Comparison of ENCODE assay signal across 9 cellular contexts in the genomic region with DNA sequence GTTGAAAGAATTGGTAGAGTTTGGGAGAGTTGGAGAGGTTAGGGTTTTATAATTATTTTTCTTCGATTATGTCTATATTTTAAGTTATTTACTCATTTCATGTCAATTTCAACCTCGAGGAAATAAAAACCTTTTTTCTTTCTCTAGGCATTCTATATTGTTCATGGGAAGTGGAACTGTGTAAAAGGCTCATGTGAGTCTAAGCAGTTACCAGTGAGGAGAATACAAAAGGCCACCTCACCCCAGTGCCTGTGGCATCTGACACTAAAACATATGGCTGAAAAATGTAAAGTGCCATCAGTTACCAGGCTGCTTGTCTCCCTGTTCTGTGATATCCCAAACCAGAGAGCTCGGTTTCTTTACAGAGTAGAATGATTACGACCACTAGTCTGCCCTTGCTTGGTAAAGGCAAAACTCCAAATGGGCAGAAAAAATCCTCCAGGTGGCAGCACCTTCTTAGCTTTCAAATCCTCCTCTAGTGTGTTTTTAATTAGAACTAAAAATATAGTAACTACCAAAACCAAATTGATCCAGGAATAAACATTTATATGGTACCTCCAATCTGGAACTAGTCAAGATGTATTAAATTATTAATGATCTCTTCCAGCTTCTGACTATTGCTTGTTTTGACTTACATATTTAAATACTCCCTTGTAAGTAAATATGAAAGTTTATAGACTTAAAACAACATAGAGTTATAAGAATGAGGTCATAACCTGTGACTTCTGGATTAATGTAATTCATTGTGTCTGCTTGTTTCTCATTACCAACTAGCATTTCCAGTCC.
DNase-seq lines count a peak whose midpoint lies in the region; ATAC-seq, FAIRE-seq and TF ChIP-seq lines count a peak whose summit lies in the region.
"Had no signal": no experiment of that assay in that cellular context is flagged by ENCODE, and none has a peak within 500 bp of the region (broad histone marks: within the 10 kb centered on the region; RNA-seq: fewer than 3 reads in every experiment).

No MANE protein-coding gene starts in this region.

- H3K9me3 Mint-ChIP-seq in GM23338 = no peaks in the 10 kb centered on the region
- no peaks in the 10 kb centered on the region for H3K9me3 Mint-ChIP-seq in nephron

- TF ChIP-seq CTCF in GM23338 (conservative IDR thresholded peaks at IDR 0.05; ENCODE audit: low read depth in 2 of 2) (peak; percentile 77 to 88), endothelial cell of umbilical vein (IDR thresholded peaks at IDR 0.05; ENCODE audit: extremely low read depth in 1 of 2, insufficient read depth in 1 of 2, low read depth in 1 of 2, low read length in 2 of 2) (peak; percentile 55 to 59), nephron (IDR thresholded peaks at IDR 0.05; ENCODE audit: unreplicated experiment in 3 of 3) (peak; percentile 82 to 89 (median 85))

- H3K9ac ChIP-seq in endothelial cell of umbilical vein (replicated peaks; ENCODE audit: extremely low read depth, insufficient read depth, low read length) = no peak overlapping the region

- no peaks in the 10 kb centered on the region for H3K36me3 ChIP-seq in GM23338 (ENCODE audit: insufficient read depth)
- no peaks in the 10 kb centered on the region for H3K36me3 ChIP-seq in SJSA1
- no peaks in the 10 kb centered on the region for H3K36me3 ChIP-seq in endothelial cell of umbilical vein (ENCODE audit: control insufficient read depth in 2 of 2, extremely low read depth in 1 of 2, insufficient read depth in 2 of 2, low read length in 2 of 2)

- FAIRE-seq in endothelial cell of umbilical vein (lab: Jason Lieb, UNC) = peak; percentile 97

- H3K9me1 ChIP-seq in endothelial cell of umbilical vein (replicated peaks; ENCODE audit: control insufficient read depth, extremely low read depth, insufficient read depth, low read length) = no peaks in the 10 kb centered on the region

- H3K27me3 Mint-ChIP-seq in GM23338 (ENCODE audit: insufficient read depth, low read depth, poor library complexity) = peaks cover 1% of the 10 kb centered on the region
- peaks cover 4% of the 10 kb centered on the region for H3K27me3 Mint-ChIP-seq in nephron (ENCODE audit: low read depth)

- H3K27ac ChIP-seq in GM23338 (ENCODE audit: low read depth) (no peak overlapping the region), SJSA1 (no peak overlapping the region; the same call in 1 of the 2 replicates), endothelial cell of umbilical vein (ENCODE audit: insufficient read depth, low read depth, low read length) (no peak overlapping the region)

- peak; percentile 91 for ATAC-seq in GM23338
- ATAC-seq in GM21737 (IDR thresholded peaks at IDR 0.05; ENCODE audit: unreplicated experiment) = no peak

- H3K4me1 ChIP-seq in GM23338 (ENCODE audit: insufficient read depth) (no peaks in the 10 kb centered on the region), SJSA1 (replicated peaks) (peaks cover 4% of the 10 kb centered on the region; the same call in 1 of the 2 replicates), endothelial cell of umbilical vein (ENCODE audit: control insufficient read depth, extremely low read depth, insufficient read depth, low read length) (no peaks in the 10 kb centered on the region)

- no peaks in the 10 kb centered on the region for H3F3A ChIP-seq in GM23338 (replicated peaks; ENCODE audit: low read depth)

- DNase-seq in stimulated activated CD4-positive, alpha-beta T cell treated with anti-CD3 and anti-CD28 coated beads, Interleukin-4, amount 100 ng/mL, for 24 hours = peak; percentile 22
- DNase-seq in stimulated activated CD4-positive, alpha-beta T cell treated with anti-CD3 and anti-CD28 coated beads, Interleukin-4, amount 100 ng/mL, for 1 hour = no peak
- peak; percentile 88 for DNase-seq in GM23338 (ENCODE audit: low spot score)
- peak; percentile 47 for DNase-seq in MV-4-11 (lab: John Stamatoyannopoulos, UW)
- peak; percentile 60 to 71 for DNase-seq in SJSA1 (ENCODE audit: low read depth in 1 of 2, low spot score in 2 of 2)
- peak; percentile 82 for DNase-seq in endothelial cell of umbilical vein (ENCODE audit: low read depth, low spot score)

- H3K79me2 ChIP-seq in GM23338 (replicated peaks; ENCODE audit: insufficient read depth) = no peaks in the 10 kb centered on the region
- H3K79me2 ChIP-seq in endothelial cell of umbilical vein (ENCODE audit: control insufficient read depth, insufficient read depth, low read length) = no peaks in the 10 kb centered on the region

- H3K27me3 ChIP-seq in GM23338 (ENCODE audit: insufficient read depth) = no peaks in the 10 kb centered on the region
- H3K27me3 ChIP-seq in SJSA1 (replicated peaks) = no peaks in the 10 kb centered on the region
- peaks cover 0 to 3% of the 10 kb centered on the region in 2 experiments for H3K27me3 ChIP-seq in endothelial cell of umbilical vein (ENCODE audit: control insufficient read depth in 2 of 2, insufficient read depth in 2 of 2, low read length in 2 of 2)

- no peak for TF ChIP-seq POLR2A in endothelial cell of umbilical vein (IDR thresholded peaks at IDR 0.05; ENCODE audit: low read depth, low read length)

- H3K4me3 ChIP-seq in GM23338 (no peak overlapping the region), SJSA1 (no peak overlapping the region), endothelial cell of umbilical vein (replicated peaks in 1 of 3; ENCODE audit: insufficient read depth in 1 of 3, low read depth in 1 of 3, low read length in 3 of 3) (no peak overlapping the region)
- H3K4me3 ChIP-seq: lung had no signal

- H3K4me1 Mint-ChIP-seq in GM23338 (peaks cover 3% of the 10 kb centered on the region; the same call in 2 of the 3 replicates), nephron (peaks cover 5% of the 10 kb centered on the region)

- intact Hi-C loops in endothelial cell of umbilical vein (cut with micrococcal nuclease) = loop anchor here (1.0 to 5.0 kb wide), 7 partner anchors 141 to 548 kb away; a partner anchor contains a TSS

- dilution Hi-C loops in endothelial cell of umbilical vein (cut with MboI; ENCODE audit: extremely low pct_ligation_motif_present, low sequenced_read_pairs) = loop anchor here (25.0 kb wide), 1 partner anchor 346 kb away; a partner anchor contains a TSS

- no TSS peak for BruUV-seq in endothelial cell of umbilical vein (replicated peaks; lab: Mats Ljungman, UMichigan)

- no peak overlapping the region for H3K4me2 ChIP-seq in GM23338
- no peak overlapping the region for H3K4me2 ChIP-seq in endothelial cell of umbilical vein (ENCODE audit: insufficient read depth, low read length)

- H3K4me3 Mint-ChIP-seq in GM23338 (no peak overlapping the region), nephron (no peak overlapping the region)

- H2AFZ ChIP-seq in GM23338 (no peak overlapping the region), endothelial cell of umbilical vein (ENCODE audit: low read depth, low read length) (peak overlapping the region; percentile 31)

- no peaks in the 10 kb centered on the region for H4K20me1 ChIP-seq in GM23338 (replicated peaks; ENCODE audit: insufficient read depth)
- H4K20me1 ChIP-seq in endothelial cell of umbilical vein (replicated peaks; ENCODE audit: control insufficient read depth, extremely low read depth, insufficient read depth, low read length) = no peaks in the 10 kb centered on the region

- H3K27ac Mint-ChIP-seq in GM23338 = no peak overlapping the region
- H3K27ac Mint-ChIP-seq in nephron = no peak overlapping the region

- POLR2A ChIA-PET in endothelial cell of umbilical vein (lab: Charles Lee) = no interaction called here

- H3K9me3 ChIP-seq in SJSA1 (replicated peaks) (no peaks in the 10 kb centered on the region), endothelial cell of umbilical vein (replicated peaks; ENCODE audit: control insufficient read depth, insufficient read depth, low read length) (no peaks in the 10 kb centered on the region)

- H3K36me3 Mint-ChIP-seq in GM23338 (ENCODE audit: low read depth) (no peaks in the 10 kb centered on the region), nephron (ENCODE audit: low read depth) (no peaks in the 10 kb centered on the region)

- no peaks in the 10 kb centered on the region for H3K9me2 ChIP-seq in GM23338 (ENCODE audit: insufficient read depth)

- CTCF ChIA-PET in endothelial cell of umbilical vein (lab: Charles Lee) = interaction anchor here (0.6 to 5.3 kb wide), 45 partner anchors 9 to 603 kb away, joined by 3 to 86 read pairs (median 4); a partner anchor contains a TSS

TF ChIP-seq in GM23338, 12 proteins besides CTCF, POLR2A, EP300 and RAD21 (continues in another document):
- TF ChIP-seq NANOG (IDR thresholded peaks at IDR 0.05; ENCODE audit: borderline replicate concordance) = no peak
- TF ChIP-seq, protein P1, sequence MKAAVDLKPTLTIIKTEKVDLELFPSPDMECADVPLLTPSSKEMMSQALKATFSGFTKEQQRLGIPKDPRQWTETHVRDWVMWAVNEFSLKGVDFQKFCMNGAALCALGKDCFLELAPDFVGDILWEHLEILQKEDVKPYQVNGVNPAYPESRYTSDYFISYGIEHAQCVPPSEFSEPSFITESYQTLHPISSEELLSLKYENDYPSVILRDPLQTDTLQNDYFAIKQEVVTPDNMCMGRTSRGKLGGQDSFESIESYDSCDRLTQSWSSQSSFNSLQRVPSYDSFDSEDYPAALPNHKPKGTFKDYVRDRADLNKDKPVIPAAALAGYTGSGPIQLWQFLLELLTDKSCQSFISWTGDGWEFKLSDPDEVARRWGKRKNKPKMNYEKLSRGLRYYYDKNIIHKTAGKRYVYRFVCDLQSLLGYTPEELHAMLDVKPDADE (IDR thresholded peaks at IDR 0.05) = no peak
- no peak for TF ChIP-seq EZH2phosphoT487 (IDR thresholded peaks at IDR 0.05; ENCODE audit: unreplicated experiment)
- TF ChIP-seq EZH2 (IDR thresholded peaks at IDR 0.05; ENCODE audit: low read depth, unreplicated experiment) = no peak
- no peak for TF ChIP-seq ZNF331 (CRISPR knock-in tag; IDR thresholded peaks at IDR 0.05; ENCODE audit: low read depth)
- TF ChIP-seq STAT1 (IDR thresholded peaks at IDR 0.05; ENCODE audit: unreplicated experiment) = no peak

TF ChIP-seq in endothelial cell of umbilical vein, 7 proteins besides CTCF, POLR2A, EP300 and RAD21:
- no peak for TF ChIP-seq EZH2 (IDR thresholded peaks at IDR 0.05; ENCODE audit: borderline replicate concordance, low read depth, low read length, severe bottlenecking)
- no peak for TF ChIP-seq GATA2 (IDR thresholded peaks at IDR 0.05; ENCODE audit: insufficient read depth, insufficient read length, low read depth, low read length)
- TF ChIP-seq JUN (IDR thresholded peaks at IDR 0.05; ENCODE audit: borderline replicate concordance, insufficient read depth, insufficient read length, low read depth) = peak; percentile 18
- TF ChIP-seq POLR2AphosphoS5 (IDR thresholded peaks at IDR 0.05; ENCODE audit: insufficient read depth, low read depth, low read length) = no peak
- TF ChIP-seq FOS (IDR thresholded peaks at IDR 0.05; ENCODE audit: borderline replicate concordance, insufficient read depth, low read length) = no peak
- TF ChIP-seq MYC (IDR thresholded peaks at IDR 0.05; ENCODE audit: low read depth, low read length) = no peak
- TF ChIP-seq, protein P2, sequence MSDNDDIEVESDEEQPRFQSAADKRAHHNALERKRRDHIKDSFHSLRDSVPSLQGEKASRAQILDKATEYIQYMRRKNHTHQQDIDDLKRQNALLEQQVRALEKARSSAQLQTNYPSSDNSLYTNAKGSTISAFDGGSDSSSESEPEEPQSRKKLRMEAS (IDR thresholded peaks at IDR 0.05; ENCODE audit: insufficient read depth, insufficient read length) = no peak
